ENCODE assay signal across 8 cellular contexts in genomic region chr1:74733616-74734484, GRCh38. TPM values are rescaled to one million over a fixed set of nuclear protein-coding genes. Genes with fewer than 3 reads are reported as not detected.
A peak's percentile ranks its signal among the peaks of the same experiment; 100 is the strongest.
DNase-seq lines count a peak whose midpoint lies in the region; ATAC-seq, FAIRE-seq and TF ChIP-seq lines count a peak whose summit lies in the region.

No MANE protein-coding gene starts in this region.

- H3K36me3 ChIP-seq in esophagus muscularis mucosa (peaks cover 0 to 23% (median 18%) of the 10 kb centered on the region in 4 donors), mucosa of stomach (ENCODE audit: control insufficient read depth, insufficient read depth, low read length) (no peaks in the 10 kb centered on the region)

- TF ChIP-seq EP300 in esophagus muscularis mucosa (IDR thresholded peaks at IDR 0.05) = no peak

- peak overlapping the region; percentile 89 for H3K9ac ChIP-seq in mucosa of stomach (ENCODE audit: low read length)

- H3K4me1 ChIP-seq in esophagus muscularis mucosa = peaks cover 41 to 56% (median 47%) of the 10 kb centered on the region in 4 donors
- peaks cover 16% of the 10 kb centered on the region for H3K4me1 ChIP-seq in mucosa of stomach (ENCODE audit: control insufficient read depth, insufficient read depth, low read length)

- H3K27me3 ChIP-seq in esophagus muscularis mucosa = no peaks in the 10 kb centered on the region
- H3K27me3 ChIP-seq in mucosa of stomach (ENCODE audit: control insufficient read depth, insufficient read depth, low read length) = no peaks in the 10 kb centered on the region

- CTCF ChIA-PET in activated CD4-positive, alpha-beta memory T cell treated with anti-CD3 and anti-CD28 coated beads, Interleukin-2, amount 10 ng/mL, durations not matched to agents 7 days and 5 days (lab: Charles Lee) = interaction anchor here (0.6 to 3.2 kb wide), 12 partner anchors 8 to 656 kb away, joined by 3 to 31 read pairs (median 3); partner anchors contain the start of genes FPGT and LRRIQ3

- H3K27me3 Mint-ChIP-seq in activated CD4-positive, alpha-beta memory T cell treated with anti-CD3 and anti-CD28 coated beads, Interleukin-2, amount 10 ng/mL, durations not matched to agents 7 days and 5 days = no peaks in the 10 kb centered on the region

- intact Hi-C loops in esophagus muscularis mucosa (cut with DNase I) = loop anchor here (10.0 kb wide), 1 partner anchor 529 kb away; no protein-coding TSS in a partner anchor

- FAIRE-seq in urothelium cell line (lab: Jason Lieb, UNC) = no peak

- POLR2A ChIA-PET in activated CD4-positive, alpha-beta memory T cell treated with anti-CD3 and anti-CD28 coated beads, Interleukin-2, amount 10 ng/mL, durations not matched to agents 7 days and 5 days (lab: Charles Lee) = interaction anchor here (1.0 to 3.1 kb wide), 7 partner anchors 11 to 1053 kb away, joined by 3 to 11 read pairs (median 5); partner anchors contain the start of genes FPGT, LRRIQ3 and RABGGTB

- peak overlapping the region; percentile 76 to 93 (median 80) for H3K4me3 ChIP-seq in esophagus muscularis mucosa
- peak overlapping the region; percentile 99 for H3K4me3 ChIP-seq in mucosa of stomach (ENCODE audit: low read length)

- DNase-seq in DMS153 (lab: John Stamatoyannopoulos, UW) = peak; percentile 43
- DNase-seq in NCI-H510A (lab: John Stamatoyannopoulos, UW) = peak; percentile 27
- peak; percentile 40 for DNase-seq in activated CD4-positive, alpha-beta memory T cell treated with anti-CD3 and anti-CD28 coated beads, Interleukin-2, amount 10 ng/mL, durations not matched to agents 7 days and 5 days
- DNase-seq in esophagus muscularis mucosa (ENCODE audit: extremely low spot score) = no peak
- DNase-seq in urothelium cell line (ENCODE audit: low spot score) = peak; percentile 48

- peak overlapping the region; percentile 98 for H3K27ac Mint-ChIP-seq in activated CD4-positive, alpha-beta memory T cell treated with anti-CD3 and anti-CD28 coated beads, Interleukin-2, amount 10 ng/mL, durations not matched to agents 7 days and 5 days

- 23% methylated on average over 11 of the region's 11 CpGs for WGBS in esophagus muscularis mucosa

- peak; percentile 67 to 72 (median 69) for TF ChIP-seq CTCF in esophagus muscularis mucosa (IDR thresholded peaks at IDR 0.05)

- peaks cover 44% of the 10 kb centered on the region for H3K4me1 Mint-ChIP-seq in activated CD4-positive, alpha-beta memory T cell treated with anti-CD3 and anti-CD28 coated beads, Interleukin-2, amount 10 ng/mL, durations not matched to agents 7 days and 5 days

- H3K9me3 ChIP-seq in esophagus muscularis mucosa (no peaks in the 10 kb centered on the region), mucosa of stomach (ENCODE audit: control insufficient read depth, low read length) (no peaks in the 10 kb centered on the region)

- ATAC-seq in GM19468 (IDR thresholded peaks at IDR 0.05; ENCODE audit: extremely low read depth, unreplicated experiment) (peak; percentile 38), HG03565 (IDR thresholded peaks at IDR 0.05; ENCODE audit: unreplicated experiment) (peak; percentile 53)

- H3K9me3 Mint-ChIP-seq in activated CD4-positive, alpha-beta memory T cell treated with anti-CD3 and anti-CD28 coated beads, Interleukin-2, amount 10 ng/mL, durations not matched to agents 7 days and 5 days = no peaks in the 10 kb centered on the region

- H3K27ac ChIP-seq in esophagus muscularis mucosa (replicated peaks in 1 of 4) = peak overlapping the region; percentile 84 to 91 (median 87)

- no peak for TF ChIP-seq POLR2A in esophagus muscularis mucosa (IDR thresholded peaks at IDR 0.05; ENCODE audit: low read depth)

- peaks cover 25% of the 10 kb centered on the region for H3K36me3 Mint-ChIP-seq in activated CD4-positive, alpha-beta memory T cell treated with anti-CD3 and anti-CD28 coated beads, Interleukin-2, amount 10 ng/mL, durations not matched to agents 7 days and 5 days (ENCODE audit: low read depth)

- H3K4me3 Mint-ChIP-seq in activated CD4-positive, alpha-beta memory T cell treated with anti-CD3 and anti-CD28 coated beads, Interleukin-2, amount 10 ng/mL, durations not matched to agents 7 days and 5 days = peak overlapping the region; percentile 92

RNA-seq across cellular contexts. Expression of gene TYW3, which starts 0.9 kb away (rescaled TPM):
- 10 to 100 TPM; 16.0 to 16.3 TPM for total RNA-seq in activated CD4-positive, alpha-beta memory T cell treated with anti-CD3 and anti-CD28 coated beads, Interleukin-2, amount 10 ng/mL, durations not matched to agents 7 days and 5 days
- total RNA-seq in esophagus muscularis mucosa = 10 to 100 TPM; 18.0 to 31.6 (median 26.8) TPM

RNA-seq across cellular contexts. Expression of gene CRYZ, which starts 1.0 kb away (rescaled TPM):
- total RNA-seq in activated CD4-positive, alpha-beta memory T cell treated with anti-CD3 and anti-CD28 coated beads, Interleukin-2, amount 10 ng/mL, durations not matched to agents 7 days and 5 days = 10 to 100 TPM; 18.1 to 19.1 TPM
- total RNA-seq in esophagus muscularis mucosa = 10 to 100 TPM; 29.5 to 45.7 (median 38.8) TPM
